8 cellular contexts compared by ENCODE assay signal in the genomic region with DNA sequence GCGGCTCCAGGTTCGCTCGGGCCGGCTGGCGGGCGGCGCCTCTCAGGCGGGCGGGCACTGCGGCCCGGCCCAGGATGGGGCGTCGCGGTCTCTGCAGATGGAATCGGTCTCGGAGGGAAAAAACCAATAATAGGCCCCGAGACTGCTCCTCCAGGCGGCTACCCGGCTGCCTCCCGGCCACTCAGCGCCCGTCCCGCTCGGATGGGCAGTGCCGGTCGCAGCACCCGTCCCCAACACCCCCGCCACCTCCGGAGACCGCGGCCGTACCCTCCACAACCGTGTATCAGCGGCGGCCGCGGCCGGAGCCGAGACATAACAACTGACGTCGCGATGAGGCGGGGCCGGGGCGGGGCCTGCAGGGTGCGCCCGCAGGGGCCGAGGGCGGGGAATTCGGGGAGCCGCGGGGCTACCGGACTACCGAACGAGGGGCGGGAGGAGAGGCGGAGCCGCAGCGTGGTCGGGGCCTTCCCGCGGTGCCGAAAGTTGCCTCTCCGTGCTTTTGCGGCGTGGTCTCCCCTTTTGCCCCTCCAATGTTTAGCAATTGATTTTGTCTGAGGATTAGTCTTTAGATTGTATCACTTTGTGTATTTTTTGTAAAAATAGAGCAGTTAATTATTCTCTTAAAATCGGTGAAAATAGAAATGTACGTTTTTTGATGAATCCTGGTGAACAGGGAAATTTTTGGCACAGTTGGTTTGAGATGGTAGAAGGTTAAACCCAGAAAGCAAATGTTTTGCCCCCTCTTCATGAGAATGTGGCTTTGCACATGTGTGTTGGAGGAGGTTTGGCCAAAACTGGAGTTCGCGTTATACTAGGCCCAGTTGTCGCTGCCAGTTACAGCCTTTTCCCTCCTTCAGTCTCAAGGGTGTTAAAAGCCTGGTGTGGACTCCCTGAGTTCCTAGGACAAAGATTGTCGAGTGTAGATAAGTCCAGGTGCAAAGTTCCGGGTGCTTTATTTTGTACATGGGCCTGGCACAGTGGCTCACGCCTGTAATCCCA. TPM values are rescaled to one million over a fixed set of nuclear protein-coding genes. Genes with fewer than 3 reads are reported as not detected.
DNase-seq lines count a peak whose midpoint lies in the region; ATAC-seq and TF ChIP-seq lines count a peak whose summit lies in the region.

A gene with protein sequence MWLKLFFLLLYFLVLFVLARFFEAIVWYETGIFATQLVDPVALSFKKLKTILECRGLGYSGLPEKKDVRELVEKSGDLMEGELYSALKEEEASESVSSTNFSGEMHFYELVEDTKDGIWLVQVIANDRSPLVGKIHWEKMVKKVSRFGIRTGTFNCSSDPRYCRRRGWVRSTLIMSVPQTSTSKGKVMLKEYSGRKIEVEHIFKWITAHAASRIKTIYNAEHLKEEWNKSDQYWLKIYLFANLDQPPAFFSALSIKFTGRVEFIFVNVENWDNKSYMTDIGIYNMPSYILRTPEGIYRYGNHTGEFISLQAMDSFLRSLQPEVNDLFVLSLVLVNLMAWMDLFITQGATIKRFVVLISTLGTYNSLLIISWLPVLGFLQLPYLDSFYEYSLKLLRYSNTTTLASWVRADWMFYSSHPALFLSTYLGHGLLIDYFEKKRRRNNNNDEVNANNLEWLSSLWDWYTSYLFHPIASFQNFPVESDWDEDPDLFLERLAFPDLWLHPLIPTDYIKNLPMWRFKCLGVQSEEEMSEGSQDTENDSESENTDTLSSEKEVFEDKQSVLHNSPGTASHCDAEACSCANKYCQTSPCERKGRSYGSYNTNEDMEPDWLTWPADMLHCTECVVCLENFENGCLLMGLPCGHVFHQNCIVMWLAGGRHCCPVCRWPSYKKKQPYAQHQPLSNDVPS (minus strand): TSS at position 317 of the 999 bp plus-strand sequence. CDS start 979 bp downstream, outside the sequence.

- no peaks in the 10 kb centered on the region for H3K27me3 ChIP-seq in mononuclear cell (ENCODE audit: insufficient read depth, low read length)

- peak within 1 kb of the TSS; percentile 96 for H2AFZ ChIP-seq in OCI-LY7 (ENCODE audit: low read length)

- intact Hi-C loops in OCI-LY7 (cut with micrococcal nuclease; ENCODE audit: unreplicated experiment), result loop anchor here (5.0 kb wide), 2 partner anchors 517 to 587 kb away; a partner anchor contains a TSS

- H3K4me3 ChIP-seq in OCI-LY7 (ENCODE audit: low read depth, low read length, poor library complexity, severe bottlenecking) (peak within 1 kb of the TSS; percentile 94), mononuclear cell (ENCODE audit: low read length) (peak within 1 kb of the TSS; percentile 73)

- H3K9me3 ChIP-seq in OCI-LY7 (ENCODE audit: low read length) (no peaks in the 10 kb centered on the region), mononuclear cell (ENCODE audit: low read depth, low read length) (no peaks in the 10 kb centered on the region)

- TF ChIP-seq CTCF in OCI-LY7 (conservative IDR thresholded peaks at IDR 0.05; ENCODE audit: low read length), result no peak

- H3K4me1 ChIP-seq in OCI-LY7 (ENCODE audit: insufficient read depth, low read length, poor library complexity, severe bottlenecking) (peaks cover 20% of the 10 kb centered on the region), mononuclear cell (ENCODE audit: insufficient read depth, low read length) (peaks cover 16% of the 10 kb centered on the region)

- no peaks in the 10 kb centered on the region for H3K9me2 ChIP-seq in OCI-LY7 (ENCODE audit: insufficient read depth, low read length)

- H4K20me1 ChIP-seq in OCI-LY7 (ENCODE audit: insufficient read depth, low read length), result no peaks in the 10 kb centered on the region

- peaks cover 35% of the 10 kb centered on the region for H3K79me2 ChIP-seq in OCI-LY7 (ENCODE audit: insufficient read depth, low read depth, low read length)

- CTCF ChIA-PET in OCI-LY7 (lab: Charles Lee; ENCODE audit: unreplicated experiment), result interaction anchor here (0.6 kb wide), 1 partner anchor 182 kb away, joined by 6 read pairs; no protein-coding TSS in a partner anchor

- ATAC-seq in GM21423 (IDR thresholded peaks at IDR 0.05; ENCODE audit: unreplicated experiment), result peak; percentile 79

- H3K36me3 ChIP-seq in OCI-LY7 (ENCODE audit: insufficient read depth, low read length), result peaks cover 13% of the 10 kb centered on the region

- DNase-seq in D341Med (ENCODE audit: low spot score), result peak; percentile 93
- DNase-seq in HuH-7 (ENCODE audit: low spot score), result peak; percentile 81
- DNase-seq in OCI-LY7 (ENCODE audit: low spot score), result peak; percentile 93
- DNase-seq in activated T-cell treated with anti-CD3 and anti-CD28 coated beads for 24 hours (ENCODE audit: low read depth), result peak; percentile 91
- peak; percentile 92 for DNase-seq in epidermal melanocyte (ENCODE audit: insufficient read length, low spot score)
- peak; percentile 90 to 94 for DNase-seq in stimulated activated CD8-positive, alpha-beta memory T cell treated with anti-CD3 and anti-CD28 coated beads, Interleukin-2, amount 100 ng/mL, for 48 hours (ENCODE audit: low read depth in 2 of 2)

- peak within 1 kb of the TSS; percentile 78 for H3K27ac ChIP-seq in OCI-LY7 (ENCODE audit: low read depth, low read length, poor library complexity, severe bottlenecking)

- peak within 1 kb of the TSS; percentile 89 for H3K4me2 ChIP-seq in OCI-LY7 (ENCODE audit: low read length)

- BruUV-seq in OCI-LY7 (replicated peaks; lab: Mats Ljungman, UMichigan), result TSS peak; percentile 92

- POLR2A ChIA-PET in OCI-LY7 (lab: Charles Lee), result no interaction called here

RNA-seq across cellular contexts. Expression of the gene that starts here (rescaled TPM):
- 11.8 and 12.9 TPM in 2 replicates for total RNA-seq in OCI-LY7 (2014; rRNA removed; shearing (Covaris generic))
- total RNA-seq in OCI-LY7 (2022) (17.2 and 18.4 TPM in 2 replicates), mononuclear cell (65.9 TPM)

Comparison
In these comparisons a context has a peak if more than half of its experiments do, and no peak if none do; other contexts are left out.
1. Peak in every context shown above with its lines: DNase-seq, ATAC-seq, H3K4me3 ChIP-seq and H3K27ac ChIP-seq.